In the genomic region with DNA sequence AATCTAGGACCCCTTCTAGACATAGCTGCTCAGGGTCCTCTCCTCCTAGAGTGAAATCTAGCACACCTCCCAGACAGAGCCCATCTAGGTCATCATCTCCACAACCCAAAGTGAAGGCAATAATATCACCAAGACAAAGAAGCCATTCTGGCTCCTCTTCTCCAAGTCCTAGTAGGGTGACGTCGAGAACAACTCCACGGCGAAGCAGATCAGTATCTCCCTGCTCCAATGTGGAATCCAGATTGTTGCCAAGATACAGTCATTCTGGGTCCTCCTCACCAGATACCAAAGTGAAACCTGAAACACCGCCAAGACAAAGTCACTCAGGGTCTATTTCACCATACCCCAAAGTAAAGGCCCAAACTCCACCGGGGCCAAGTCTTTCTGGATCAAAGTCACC, we compare ENCODE assay signal across 1 cellular context.
TF ChIP-seq lines count a peak whose summit lies in the region.

No MANE protein-coding gene starts in this region.

TF ChIP-seq in GM12878, 131 proteins besides CTCF, POLR2A, EP300 and RAD21:
- TF ChIP-seq POLR2AphosphoS2 (IDR thresholded peaks at IDR 0.05; ENCODE audit: low read depth, low read length): no peak
- TF ChIP-seq, protein P1, sequence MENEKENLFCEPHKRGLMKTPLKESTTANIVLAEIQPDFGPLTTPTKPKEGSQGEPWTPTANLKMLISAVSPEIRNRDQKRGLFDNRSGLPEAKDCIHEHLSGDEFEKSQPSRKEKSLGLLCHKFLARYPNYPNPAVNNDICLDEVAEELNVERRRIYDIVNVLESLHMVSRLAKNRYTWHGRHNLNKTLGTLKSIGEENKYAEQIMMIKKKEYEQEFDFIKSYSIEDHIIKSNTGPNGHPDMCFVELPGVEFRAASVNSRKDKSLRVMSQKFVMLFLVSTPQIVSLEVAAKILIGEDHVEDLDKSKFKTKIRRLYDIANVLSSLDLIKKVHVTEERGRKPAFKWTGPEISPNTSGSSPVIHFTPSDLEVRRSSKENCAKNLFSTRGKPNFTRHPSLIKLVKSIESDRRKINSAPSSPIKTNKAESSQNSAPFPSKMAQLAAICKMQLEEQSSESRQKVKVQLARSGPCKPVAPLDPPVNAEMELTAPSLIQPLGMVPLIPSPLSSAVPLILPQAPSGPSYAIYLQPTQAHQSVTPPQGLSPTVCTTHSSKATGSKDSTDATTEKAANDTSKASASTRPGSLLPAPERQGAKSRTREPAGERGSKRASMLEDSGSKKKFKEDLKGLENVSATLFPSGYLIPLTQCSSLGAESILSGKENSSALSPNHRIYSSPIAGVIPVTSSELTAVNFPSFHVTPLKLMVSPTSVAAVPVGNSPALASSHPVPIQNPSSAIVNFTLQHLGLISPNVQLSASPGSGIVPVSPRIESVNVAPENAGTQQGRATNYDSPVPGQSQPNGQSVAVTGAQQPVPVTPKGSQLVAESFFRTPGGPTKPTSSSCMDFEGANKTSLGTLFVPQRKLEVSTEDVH (IDR thresholded peaks at IDR 0.05; ENCODE audit: low read depth, partially characterized antibody): peak; percentile 66
